9 cellular contexts compared by ENCODE assay signal in genomic region chr1:213982814-213983588, GRCh38. TPM values are rescaled to one million over a fixed set of nuclear protein-coding genes. Genes with fewer than 3 reads are reported as not detected.
DNase-seq lines count a peak whose midpoint lies in the region; ATAC-seq and TF ChIP-seq lines count a peak whose summit lies in the region.
"Had no signal": no experiment of that assay in that cellular context is flagged by ENCODE, and none has a peak within 500 bp of the region (broad histone marks: within the 10 kb centered on the region; RNA-seq: fewer than 3 reads in every experiment).

No MANE protein-coding gene starts in this region.

- peaks cover 60% of the 10 kb centered on the region for H3K4me1 Mint-ChIP-seq in activated naive CD4-positive, alpha-beta T cell treated with anti-CD3 and anti-CD28 coated beads, Interleukin-2, amount 50 U/mL, for 24 hours

- peaks cover 21% of the 10 kb centered on the region for H3K4me1 ChIP-seq in lower lobe of right lung
- peaks cover 3% of the 10 kb centered on the region for H3K4me1 ChIP-seq in urinary bladder (ENCODE audit: insufficient read depth)

- peak overlapping the region; percentile 38 for H3K27ac ChIP-seq in caudate nucleus (ENCODE audit: low read depth, low read length)
- no peak overlapping the region for H3K27ac ChIP-seq in lower lobe of right lung
- no peak overlapping the region for H3K27ac ChIP-seq in urinary bladder (ENCODE audit: low read depth)

- H3K4me3 ChIP-seq in lower lobe of right lung = peak overlapping the region; percentile 31
- H3K4me3 ChIP-seq in urinary bladder (ENCODE audit: low read depth, low read length) = peak overlapping the region; percentile 35

- H3K27ac Mint-ChIP-seq in activated naive CD4-positive, alpha-beta T cell treated with anti-CD3 and anti-CD28 coated beads, Interleukin-2, amount 50 U/mL, for 24 hours = no peak overlapping the region
- H3K27ac Mint-ChIP-seq: activated B cell treated with CpG ODN at 0.5 μM for 24 hours had no signal

- WGBS in urinary bladder = 3% methylated on average over 66 of the region's 66 CpGs

- no peak for DNase-seq in activated naive CD4-positive, alpha-beta T cell (lab: John Stamatoyannopoulos, UW)
- peak in 16 of 61 donors; percentile 27 to 64 (median 48) for DNase-seq in caudate nucleus (lab: John Stamatoyannopoulos, UW)
- no peak for DNase-seq in lower lobe of right lung
- DNase-seq in SW 1271 (lab: John Stamatoyannopoulos, UW) = no peak
- DNase-seq in mesenteric fat pad (ENCODE audit: low spot score) = no peak
- DNase-seq: activated B cell treated with CpG ODN at 0.5 μM for 24 hours had no signal

- no peaks in the 10 kb centered on the region for H3K9me3 ChIP-seq in lower lobe of right lung

- H3K27me3 ChIP-seq in lower lobe of right lung (ENCODE audit: low read depth) = peaks cover 98% of the 10 kb centered on the region

- no peaks in the 10 kb centered on the region for H3K36me3 ChIP-seq in lower lobe of right lung
- H3K36me3 ChIP-seq in urinary bladder (ENCODE audit: insufficient read depth) = no peaks in the 10 kb centered on the region

- H3K4me3 Mint-ChIP-seq in activated naive CD4-positive, alpha-beta T cell treated with anti-CD3 and anti-CD28 coated beads, Interleukin-2, amount 50 U/mL, for 24 hours = peak overlapping the region; percentile 52
- H3K4me3 Mint-ChIP-seq: activated B cell treated with CpG ODN at 0.5 μM for 24 hours had no signal

- ATAC-seq in lower lobe of right lung (peak; percentile 19 to 45), HG03571 (IDR thresholded peaks at IDR 0.05; ENCODE audit: unreplicated experiment) (no peak)

- peaks cover 9% of the 10 kb centered on the region for H3K9me3 Mint-ChIP-seq in activated naive CD4-positive, alpha-beta T cell treated with anti-CD3 and anti-CD28 coated beads, Interleukin-2, amount 50 U/mL, for 24 hours
- H3K9me3 Mint-ChIP-seq: activated B cell treated with CpG ODN at 0.5 μM for 24 hours had no signal

- no peaks in the 10 kb centered on the region for H3K36me3 Mint-ChIP-seq in activated naive CD4-positive, alpha-beta T cell treated with anti-CD3 and anti-CD28 coated beads, Interleukin-2, amount 50 U/mL, for 24 hours

- intact Hi-C loops in lower lobe of right lung (cut with DNase I) = no loop called here

- TF ChIP-seq CTCF in lower lobe of right lung (IDR thresholded peaks at IDR 0.05) = no peak

- peaks cover 66% of the 10 kb centered on the region for H3K27me3 Mint-ChIP-seq in activated naive CD4-positive, alpha-beta T cell treated with anti-CD3 and anti-CD28 coated beads, Interleukin-2, amount 50 U/mL, for 24 hours

RNA-seq across cellular contexts. Expression of gene PROX1, which starts 4.8 kb away (rescaled TPM):
- total RNA-seq in lower lobe of right lung (11.7 TPM), urinary bladder (15.9 TPM), mesenteric fat pad (4.1 TPM)
- polyA plus RNA-seq in urinary bladder = 1.4 TPM
